ENCODE assay signal across 18 cellular contexts in the genomic region with DNA sequence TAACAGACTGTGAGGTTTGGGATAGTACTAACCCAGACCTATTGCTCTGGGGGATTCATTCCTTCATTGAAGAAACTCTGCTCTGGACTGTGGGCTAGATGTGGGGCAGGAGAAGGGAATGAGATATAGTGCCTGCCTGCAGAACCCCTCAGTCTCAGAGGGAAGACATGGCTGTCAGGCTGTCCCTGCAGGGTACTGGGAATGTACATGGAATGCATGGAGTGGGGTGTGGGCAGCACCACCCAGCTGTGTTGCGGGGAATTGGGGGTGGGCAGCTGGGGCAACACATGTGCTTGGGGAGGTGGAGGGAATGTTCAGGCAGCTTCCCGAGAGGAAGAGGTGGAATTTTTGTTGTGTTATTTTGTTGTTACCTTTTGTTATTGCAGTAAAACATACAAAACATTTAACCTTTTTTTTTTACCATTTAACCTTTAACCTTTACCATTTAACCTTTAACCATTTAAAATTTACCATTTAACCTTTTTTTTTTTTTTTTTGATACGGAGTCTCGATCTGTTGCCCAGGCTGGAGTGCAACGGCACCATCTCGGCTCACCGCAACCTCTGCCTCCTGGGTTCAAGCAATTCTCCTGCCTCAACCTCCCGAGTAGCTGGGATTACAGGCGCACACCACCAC. TPM values are rescaled to one million over a fixed set of nuclear protein-coding genes. Genes with fewer than 3 reads are reported as not detected.
DNase-seq lines count a peak whose midpoint lies in the region; ATAC-seq and TF ChIP-seq lines count a peak whose summit lies in the region.
"Had no signal": no experiment of that assay in that cellular context is flagged by ENCODE, and none has a peak within 500 bp of the region (broad histone marks: within the 10 kb centered on the region; RNA-seq: fewer than 3 reads in every experiment).

No MANE protein-coding gene starts in this region.

- peak overlapping the region; percentile 1 for H3K9ac ChIP-seq in mammary epithelial cell (ENCODE audit: insufficient read depth, low read length)
- peak overlapping the region in 1 of 2 donors; percentile 56 for H3K9ac ChIP-seq in mucosa of rectum (ENCODE audit: low read depth in 1 of 2, low read length in 2 of 2)

- H3K27ac Mint-ChIP-seq in MCF 10A (ENCODE audit: low read depth, unreplicated experiment) = peak overlapping the region; percentile 96

- H3K27ac ChIP-seq in breast epithelium (no peak overlapping the region), mammary epithelial cell (ENCODE audit: insufficient read depth, low read depth, low read length) (peak overlapping the region; percentile 50), mucosa of rectum (ENCODE audit: low read depth in 2 of 2, low read length in 2 of 2) (peak overlapping the region; percentile 48 to 78), aorta (ENCODE audit: low read depth in 1 of 2, low read length in 2 of 2) (no peak overlapping the region)

- H3K4me1 ChIP-seq in breast epithelium (no peaks in the 10 kb centered on the region), mammary epithelial cell (ENCODE audit: insufficient read depth, low read length) (peaks cover 28% of the 10 kb centered on the region), mucosa of rectum (ENCODE audit: control insufficient read depth in 2 of 2, insufficient read depth in 2 of 2, low read length in 2 of 2) (peaks cover 13 to 25% of the 10 kb centered on the region in 2 donors), aorta (ENCODE audit: control insufficient read depth in 1 of 2, insufficient read depth in 2 of 2, low read length in 2 of 2) (no peaks in the 10 kb centered on the region)

- no peaks in the 10 kb centered on the region for H3K9me3 ChIP-seq in breast epithelium
- H3K9me3 ChIP-seq in mammary epithelial cell (replicated peaks; ENCODE audit: insufficient read depth, low read length) = no peaks in the 10 kb centered on the region
- H3K9me3 ChIP-seq in mucosa of rectum (ENCODE audit: control insufficient read depth in 2 of 2, low read length in 2 of 2) = no peaks in the 10 kb centered on the region
- H3K9me3 ChIP-seq in aorta (ENCODE audit: control insufficient read depth, low read length) = no peaks in the 10 kb centered on the region
- H3K9me3 ChIP-seq: upper lobe of left lung had no signal

- no peaks in the 10 kb centered on the region for H3K36me3 Mint-ChIP-seq in MCF 10A (ENCODE audit: insufficient read depth, unreplicated experiment)
- H3K36me3 Mint-ChIP-seq: brain; CD4-positive, CD25-positive, alpha-beta regulatory T cell had no signal

- ATAC-seq in aorta (ENCODE audit: low FRiP score) (no peak), left lobe of liver (no peak)

- H3K4me3 ChIP-seq in breast epithelium (no peak overlapping the region), mammary epithelial cell (replicated peaks in 1 of 3; ENCODE audit: insufficient read depth in 1 of 3, low read depth in 2 of 3, low read length in 3 of 3) (no peak overlapping the region), mucosa of rectum (ENCODE audit: low read length in 2 of 2) (peak overlapping the region in 1 of 2 donors; percentile 42), aorta (ENCODE audit: low read length in 2 of 2) (no peak overlapping the region)
- H3K4me3 ChIP-seq: upper lobe of left lung had no signal

- TF ChIP-seq POLR2A in breast epithelium (IDR thresholded peaks at IDR 0.05) = no peak

- in situ Hi-C loops in mammary epithelial cell (cut with MboI; ENCODE audit: low sequenced_read_pairs in 2 of 2) = no loop called here

- intact Hi-C loops in MCF 10A (cut with micrococcal nuclease) (loop anchor here (2.0 kb wide), 2 partner anchors 85 to 105 kb away; no protein-coding TSS in a partner anchor), breast epithelium (cut with DNase I; ENCODE audit: low total_unique reads) (no loop called here), mammary epithelial cell (cut with micrococcal nuclease) (no loop called here), aorta (cut with DNase I) (no loop called here)

- H2AFZ ChIP-seq in mammary epithelial cell (ENCODE audit: low read depth, low read length) = peak overlapping the region; percentile 76

- TF ChIP-seq CTCF in MCF 10A (IDR thresholded peaks at IDR 0.05; ENCODE audit: unreplicated experiment) = no peak
- no peak for TF ChIP-seq CTCF in breast epithelium (IDR thresholded peaks at IDR 0.05)
- no peak for TF ChIP-seq CTCF in mammary epithelial cell (conservative IDR thresholded peaks at IDR 0.05 in 1 of 2, IDR thresholded peaks at IDR 0.05 in 1 of 2; ENCODE audit: extremely low read depth in 1 of 2, insufficient read depth in 1 of 2, low read depth in 1 of 2, low read length in 2 of 2)

- H3K4me1 Mint-ChIP-seq in MCF 10A (ENCODE audit: insufficient read depth, unreplicated experiment) = peaks cover 42% of the 10 kb centered on the region
- H3K4me1 Mint-ChIP-seq: brain had no signal

- CTCF ChIA-PET in MCF 10A (lab: Yijun Ruan, JAX) (no interaction called here), mammary epithelial cell (lab: Charles Lee; ENCODE audit: low non-redundant PET) (no interaction called here)

- peak overlapping the region; percentile 46 for H3K4me2 ChIP-seq in mammary epithelial cell (ENCODE audit: insufficient read depth, low read depth, low read length)

- H3K79me2 ChIP-seq in mammary epithelial cell (ENCODE audit: insufficient read depth, low read length) = no peaks in the 10 kb centered on the region

- dilution Hi-C loops in mammary epithelial cell (cut with HindIII; ENCODE audit: low sequenced_read_pairs) = no loop called here

- no peaks in the 10 kb centered on the region for H3K27me3 ChIP-seq in breast epithelium
- no peaks in the 10 kb centered on the region for H3K27me3 ChIP-seq in mammary epithelial cell (ENCODE audit: insufficient read depth, low read length)
- H3K27me3 ChIP-seq in mucosa of rectum (ENCODE audit: control insufficient read depth in 2 of 2, insufficient read depth in 2 of 2, low read length in 2 of 2) = peaks cover 0 to 2% of the 10 kb centered on the region in 2 donors
- H3K27me3 ChIP-seq in aorta (ENCODE audit: control insufficient read depth in 1 of 2, insufficient read depth in 2 of 2, low read length in 1 of 2) = no peaks in the 10 kb centered on the region
- H3K27me3 ChIP-seq: upper lobe of left lung had no signal

- POLR2A ChIA-PET in MCF 10A (lab: Yijun Ruan, JAX) = interaction anchor here (0.6 to 1.0 kb wide), 3 partner anchors 16 to 310 kb away, joined by 3 to 4 read pairs (median 4); no protein-coding TSS in a partner anchor

- H3K9me3 Mint-ChIP-seq in MCF 10A (ENCODE audit: unreplicated experiment) = no peaks in the 10 kb centered on the region

- TSS peak; percentile 59 for BruUV-seq in MCF 10A (replicated peaks; lab: Mats Ljungman, UMichigan)
- BruUV-seq in mammary epithelial cell (replicated peaks; lab: Mats Ljungman, UMichigan) = no TSS peak

- WGBS in mammary epithelial cell (ENCODE audit: low coverage, missing lambda C conversion rate) = 94% methylated on average over 2 of the region's 9 CpGs
- WGBS in aorta, 2 donors = 84 to 88% methylated on average over 9 of the region's 9 CpGs

- no peaks in the 10 kb centered on the region for H3K36me3 ChIP-seq in breast epithelium
- H3K36me3 ChIP-seq in mammary epithelial cell (ENCODE audit: insufficient read depth, low read length) = no peaks in the 10 kb centered on the region
- H3K36me3 ChIP-seq in mucosa of rectum (ENCODE audit: control insufficient read depth in 2 of 2, insufficient read depth in 2 of 2, low read length in 2 of 2) = peaks cover 0 to 3% of the 10 kb centered on the region in 2 donors
- H3K36me3 ChIP-seq in aorta (ENCODE audit: control insufficient read depth in 1 of 2, insufficient read depth in 2 of 2, low read length in 1 of 2) = no peaks in the 10 kb centered on the region
- H3K36me3 ChIP-seq: upper lobe of left lung had no signal

- no peak for DNase-seq in MCF 10A (ENCODE audit: unreplicated experiment)
- DNase-seq in breast epithelium (ENCODE audit: low spot score in 2 of 2) = no peak
- DNase-seq in mammary epithelial cell = no peak
- peak; percentile 9 to 21 for DNase-seq in aorta
- DNase-seq in left lobe of liver (ENCODE audit: low spot score) = no peak
- DNase-seq in NCI-H1092 (lab: John Stamatoyannopoulos, UW) = no peak
- no peak for DNase-seq in stimulated activated CD4-positive, alpha-beta T cell treated with anti-CD3 and anti-CD28 coated beads, Interleukin-1b, Interleukin-23, amount 100 ng/mL, for 48 hours
- DNase-seq: activated CD4-positive, alpha-beta T cell treated with anti-CD3 and anti-CD28 coated beads for 1 hour; activated naive CD4-positive, alpha-beta T cell; CD4-positive, CD25-positive, alpha-beta regulatory T cell; hippocampal formation; NCI-H1694; NCI-H446 treated with DMSO at 0.1 percent for 48 hours; SIG-M5; stimulated activated naive CD4-positive, alpha-beta T cell had no signal

- H3K27me3 Mint-ChIP-seq in MCF 10A (ENCODE audit: insufficient read depth, unreplicated experiment) = no peaks in the 10 kb centered on the region

- no peaks in the 10 kb centered on the region for H4K20me1 ChIP-seq in mammary epithelial cell (ENCODE audit: insufficient read depth, low read length)

- H3K4me3 Mint-ChIP-seq in MCF 10A (ENCODE audit: unreplicated experiment) = peak overlapping the region; percentile 35
- H3K4me3 Mint-ChIP-seq: brain; CD4-positive, CD25-positive, alpha-beta regulatory T cell had no signal

RNA-seq across cellular contexts. Expression of a gene that starts 7.3 kb away (rescaled TPM):
- total RNA-seq in MCF 10A (2022) (16.7 and 20.3 TPM in 2 replicates), breast epithelium (1 to 10 TPM in 2 of 3 donors, under 1 TPM in 1; 0.96 to 2.6 (median 2.0) TPM), mammary epithelial cell (1 to 10 TPM in 1 of 2 donors, under 1 TPM in 1; 0.66 to 1.5 TPM), aorta (1 to 10 TPM in 1 of 2 donors, under 1 TPM in 1; 0.71 to 1.9 TPM), left lobe of liver (0.50 TPM)
- polyA plus RNA-seq in mammary epithelial cell (19.2 TPM), aorta (under 1 TPM; 0.31 to 0.38 TPM)
- 37.7 TPM for polyA minus RNA-seq in mammary epithelial cell
- total RNA-seq: CD4-positive, CD25-positive, alpha-beta regulatory T cell had no signal
- polyA plus RNA-seq: CD4-positive, CD25-positive, alpha-beta regulatory T cell had no signal

Comparison
In these comparisons a context has a peak if more than half of its experiments do, and no peak if none do; other contexts are left out.
1. H3K27ac ChIP-seq: peak in mammary epithelial cell (single experiment) and mucosa of rectum (2 of 2); none in breast epithelium (0 of 2) and aorta (0 of 2).
2. DNase-seq: peak in aorta (2 of 2); none in MCF 10A (single experiment), breast epithelium (0 of 2), mammary epithelial cell (single experiment), left lobe of liver (single experiment), NCI-H1092 (single experiment) and stimulated activated CD4-positive, alpha-beta T cell treated with anti-CD3 and anti-CD28 coated beads, Interleukin-1b, Interleukin-23, amount 100 ng/mL, for 48 hours (single experiment).